ENCODE assay signal across 1 cellular context in genomic region chr1:85368073-85368778, GRCh38.
TF ChIP-seq lines count a peak whose summit lies in the region.

No MANE protein-coding gene starts in this region.

TF ChIP-seq in SK-N-SH treated with all-trans-retinoic acid at 6 μM for 48 hours, 23 proteins besides CTCF, POLR2A, EP300 and RAD21 (continued from another document):
- TF ChIP-seq OSR1 (CRISPR knock-in tag; IDR thresholded peaks at IDR 0.05) (no peak), CSDC2 (CRISPR knock-in tag; IDR thresholded peaks at IDR 0.05) (no peak), PPARA (CRISPR knock-in tag; IDR thresholded peaks at IDR 0.05; ENCODE audit: borderline replicate concordance) (no peak), PATZ1 (CRISPR knock-in tag; IDR thresholded peaks at IDR 0.05; ENCODE audit: borderline replicate concordance) (no peak), RARB (CRISPR knock-in tag; IDR thresholded peaks at IDR 0.05) (no peak), CREB5 (CRISPR knock-in tag; IDR thresholded peaks at IDR 0.05; ENCODE audit: low read depth) (no peak), GLIS3 (CRISPR knock-in tag; IDR thresholded peaks at IDR 0.05) (no peak)
